Comparison of ENCODE assay signal across 11 cellular contexts in genomic region chr2:42931147-42931817, GRCh38.
DNase-seq lines count a peak whose midpoint lies in the region; ATAC-seq and TF ChIP-seq lines count a peak whose summit lies in the region.
"Had no signal": no experiment of that assay in that cellular context is flagged by ENCODE, and none has a peak within 500 bp of the region (broad histone marks: within the 10 kb centered on the region; RNA-seq: fewer than 3 reads in every experiment).

No MANE protein-coding gene starts in this region.

- H3K36me3 ChIP-seq in SJSA1 (no peaks in the 10 kb centered on the region), skeletal muscle tissue (ENCODE audit: control insufficient read depth in 3 of 3, insufficient read depth in 3 of 3, low read length in 3 of 3) (no peaks in the 10 kb centered on the region)

- H3K9ac ChIP-seq in skeletal muscle tissue (ENCODE audit: low read depth in 1 of 3, low read length in 3 of 3) = peak overlapping the region in 2 of 3 donors; percentile 16 to 43

- no peak overlapping the region for H3K4me3 ChIP-seq in GM12875 (ENCODE audit: low read depth, low read length)
- no peak overlapping the region for H3K4me3 ChIP-seq in SJSA1
- no peak overlapping the region for H3K4me3 ChIP-seq in foreskin fibroblast (ENCODE audit: low read depth in 1 of 2, low read length in 2 of 2)
- no peak overlapping the region for H3K4me3 ChIP-seq in skeletal muscle tissue (ENCODE audit: low read length in 3 of 3)

- no peaks in the 10 kb centered on the region for H3K27me3 ChIP-seq in SJSA1 (replicated peaks)
- no peaks in the 10 kb centered on the region for H3K27me3 ChIP-seq in skeletal muscle tissue (ENCODE audit: control insufficient read depth in 3 of 3, insufficient read depth in 3 of 3, low read length in 3 of 3)

- DNase-seq in SJSA1 (ENCODE audit: low read depth in 1 of 2, low spot score in 2 of 2) = peak in 1 of 2 experiments; percentile 38
- DNase-seq in foreskin fibroblast = peak in 1 of 2 donors; percentile 47
- DNase-seq in effector CD8-positive, alpha-beta T cell (lab: John Stamatoyannopoulos, UW) = no peak
- DNase-seq: activated T-cell treated with anti-CD3 and anti-CD28 coated beads, Interleukin-2, amount 50 U/mL, for 72 hours; hypothalamus; stimulated activated CD4-positive, alpha-beta T cell treated with anti-CD3 and anti-CD28 coated beads, Interleukin-4, amount 100 ng/mL, for 4 hours had no signal

- no peak for ATAC-seq in GM18870 (IDR thresholded peaks at IDR 0.05; ENCODE audit: unreplicated experiment)
- no peak for ATAC-seq in HG02885 (IDR thresholded peaks at IDR 0.05; ENCODE audit: poor library complexity, unreplicated experiment)
- ATAC-seq in activated CD4-positive, CD25-positive, alpha-beta regulatory T cell treated with anti-CD3 and anti-CD28 coated beads, Interleukin-2, amount 50 U/mL, for 24 hours = no peak
- ATAC-seq: activated T-cell treated with anti-CD3 and anti-CD28 coated beads, Interleukin-2, amount 50 U/mL, for 72 hours had no signal

- peak overlapping the region; percentile 8; the same call in 1 of the 2 replicates for H3K27ac ChIP-seq in SJSA1
- H3K27ac ChIP-seq in skeletal muscle tissue (ENCODE audit: low read depth, low read length) = peak overlapping the region; percentile 55

- H3K4me1 ChIP-seq in SJSA1 (replicated peaks) = peaks cover 85% of the 10 kb centered on the region
- H3K4me1 ChIP-seq in skeletal muscle tissue (ENCODE audit: control insufficient read depth in 3 of 3, insufficient read depth in 3 of 3, low read length in 3 of 3) = peaks cover 61 to 64% (median 63%) of the 10 kb centered on the region in 3 donors

- peak; percentile 29; the same call in 1 of the 2 replicates for TF ChIP-seq CTCF in GM12875 (IDR thresholded peaks at IDR 0.05; ENCODE audit: borderline replicate concordance, insufficient read depth, low read depth, low read length)
- peak; percentile 35 for TF ChIP-seq CTCF in foreskin fibroblast (IDR thresholded peaks at IDR 0.05; ENCODE audit: low read depth, low read length)

- no peaks in the 10 kb centered on the region for H3K9me3 ChIP-seq in SJSA1 (replicated peaks)
- H3K9me3 ChIP-seq in skeletal muscle tissue (ENCODE audit: control insufficient read depth in 3 of 3, low read length in 3 of 3) = no peaks in the 10 kb centered on the region
